In genomic region chr13:112713517-112714253, GRCh38 we compare ENCODE assay signal across 20 cellular contexts. TPM values are rescaled to one million over a fixed set of nuclear protein-coding genes. Genes with fewer than 3 reads are reported as not detected.
DNase-seq lines count a peak whose midpoint lies in the region; ATAC-seq, FAIRE-seq and TF ChIP-seq lines count a peak whose summit lies in the region.
"Had no signal": no experiment of that assay in that cellular context is flagged by ENCODE, and none has a peak within 500 bp of the region (broad histone marks: within the 10 kb centered on the region; RNA-seq: fewer than 3 reads in every experiment).

No MANE protein-coding gene starts in this region.

- peaks cover 21% of the 10 kb centered on the region for H3K79me2 ChIP-seq in endothelial cell of umbilical vein (ENCODE audit: control insufficient read depth, insufficient read depth, low read length)

- H3K27me3 Mint-ChIP-seq in memory B cell, result no peaks in the 10 kb centered on the region
- H3K27me3 Mint-ChIP-seq: activated naive CD8-positive, alpha-beta T cell treated with anti-CD3 and anti-CD28 coated beads, Interleukin-2, amount 10 ng/mL, durations not matched to agents 7 days and 5 days; B cell; naive thymus-derived CD8-positive, alpha-beta T cell had no signal

- H3K9me3 ChIP-seq in SK-N-MC (ENCODE audit: low read depth, low read length) (no peaks in the 10 kb centered on the region), endothelial cell of umbilical vein (replicated peaks; ENCODE audit: control insufficient read depth, insufficient read depth, low read length) (no peaks in the 10 kb centered on the region), thyroid gland (no peaks in the 10 kb centered on the region), gastrocnemius medialis (no peaks in the 10 kb centered on the region)
- H3K9me3 ChIP-seq: breast epithelium, left lung had no signal

- DNase-seq in SK-N-MC (ENCODE audit: low read depth, low spot score), result no peak
- DNase-seq in endothelial cell of umbilical vein (ENCODE audit: low read depth, low spot score), result no peak
- DNase-seq in memory B cell (ENCODE audit: low spot score in 2 of 2), result no peak
- no peak for DNase-seq in thyroid gland
- DNase-seq in gastrocnemius medialis, result no peak
- no peak for DNase-seq in activated naive CD4-positive, alpha-beta T cell treated with anti-CD3 and anti-CD28 coated beads, Interleukin-2, amount 50 U/mL, for 16 hours
- DNase-seq: activated CD4-positive, alpha-beta T cell treated with anti-CD3 and anti-CD28 coated beads, Interleukin-2, amount 50 U/mL, for 4 hours; activated naive CD8-positive, alpha-beta T cell treated with anti-CD3 and anti-CD28 coated beads, Interleukin-2, amount 10 ng/mL, durations not matched to agents 7 days and 5 days; activated T-cell treated with anti-CD3 and anti-CD28 coated beads, Interleukin-2, amount 50 U/mL, for 1 hour; naive thymus-derived CD8-positive, alpha-beta T cell; NCI-H1694; NCI-H446 treated with DMSO at 0.1 percent for 48 hours had no signal

- peak overlapping the region; percentile 90 for H3K27ac Mint-ChIP-seq in memory B cell
- H3K27ac Mint-ChIP-seq: activated naive CD8-positive, alpha-beta T cell treated with anti-CD3 and anti-CD28 coated beads, Interleukin-2, amount 10 ng/mL, durations not matched to agents 7 days and 5 days; B cell had no signal

- peaks cover 8% of the 10 kb centered on the region for H3K36me3 Mint-ChIP-seq in memory B cell
- H3K36me3 Mint-ChIP-seq: activated naive CD8-positive, alpha-beta T cell treated with anti-CD3 and anti-CD28 coated beads, Interleukin-2, amount 10 ng/mL, durations not matched to agents 7 days and 5 days had no signal

- no peak overlapping the region for H2AFZ ChIP-seq in endothelial cell of umbilical vein (ENCODE audit: low read depth, low read length)
- H2AFZ ChIP-seq: GM23248 had no signal

- CTCF ChIA-PET in endothelial cell of umbilical vein (lab: Charles Lee), result interaction anchor here (1.1 kb wide), 1 partner anchor 19 kb away, joined by 4 read pairs; no protein-coding TSS in a partner anchor

- ATAC-seq in memory B cell (ENCODE audit: low read depth) (no peak), gastrocnemius medialis (no peak), HG02642 (IDR thresholded peaks at IDR 0.05; ENCODE audit: poor library complexity, unreplicated experiment) (no peak)
- ATAC-seq: left lung; naive thymus-derived CD8-positive, alpha-beta T cell had no signal

- intact Hi-C loops in endothelial cell of umbilical vein (cut with micrococcal nuclease), result loop anchor here (5.0 kb wide), 1 partner anchor 69 kb away; no protein-coding TSS in a partner anchor
- intact Hi-C loops in thyroid gland (cut with DNase I), result loop anchor here (5.0 kb wide), 1 partner anchor 79 kb away; no protein-coding TSS in a partner anchor
- intact Hi-C loops in gastrocnemius medialis (cut with DNase I; ENCODE audit: low total_unique reads), result loop anchor here (2.0 kb wide), 1 partner anchor 27 kb away; no protein-coding TSS in a partner anchor

- H3K4me1 ChIP-seq in endothelial cell of umbilical vein (ENCODE audit: control insufficient read depth, extremely low read depth, insufficient read depth, low read length) (peaks cover 27% of the 10 kb centered on the region), thyroid gland (peaks cover 25 to 59% of the 10 kb centered on the region in 2 donors), gastrocnemius medialis (peaks cover 17 to 19% of the 10 kb centered on the region in 2 donors)
- H3K4me1 ChIP-seq: breast epithelium had no signal

- no peaks in the 10 kb centered on the region for H4K20me1 ChIP-seq in endothelial cell of umbilical vein (replicated peaks; ENCODE audit: control insufficient read depth, extremely low read depth, insufficient read depth, low read length)

- 82 to 88% methylated on average over 16 of the region's 16 CpGs for WGBS in thyroid gland, 2 donors

- H3K36me3 ChIP-seq in SK-N-MC (ENCODE audit: insufficient read depth, low read length) (no peaks in the 10 kb centered on the region), endothelial cell of umbilical vein (ENCODE audit: control insufficient read depth in 2 of 2, extremely low read depth in 1 of 2, insufficient read depth in 2 of 2, low read length in 2 of 2) (no peaks in the 10 kb centered on the region), thyroid gland (no peaks in the 10 kb centered on the region), gastrocnemius medialis (no peaks in the 10 kb centered on the region)
- H3K36me3 ChIP-seq: breast epithelium had no signal

- no peak overlapping the region for H3K4me2 ChIP-seq in endothelial cell of umbilical vein (ENCODE audit: insufficient read depth, low read length)

- H3K4me3 Mint-ChIP-seq in memory B cell, result no peak overlapping the region
- H3K4me3 Mint-ChIP-seq: activated naive CD8-positive, alpha-beta T cell treated with anti-CD3 and anti-CD28 coated beads, Interleukin-2, amount 10 ng/mL, durations not matched to agents 7 days and 5 days; B cell; naive thymus-derived CD8-positive, alpha-beta T cell had no signal

- H3K9me3 Mint-ChIP-seq in memory B cell, result no peaks in the 10 kb centered on the region
- H3K9me3 Mint-ChIP-seq: activated naive CD8-positive, alpha-beta T cell treated with anti-CD3 and anti-CD28 coated beads, Interleukin-2, amount 10 ng/mL, durations not matched to agents 7 days and 5 days had no signal

- dilution Hi-C loops in endothelial cell of umbilical vein (cut with MboI; ENCODE audit: extremely low pct_ligation_motif_present, low sequenced_read_pairs), result no loop called here

- no peak overlapping the region for H3K9ac ChIP-seq in SK-N-MC (ENCODE audit: insufficient read length)
- H3K9ac ChIP-seq in endothelial cell of umbilical vein (replicated peaks; ENCODE audit: extremely low read depth, insufficient read depth, low read length), result no peak overlapping the region
- H3K9ac ChIP-seq: GM23248 had no signal

- peak; percentile 24 for FAIRE-seq in endothelial cell of umbilical vein (lab: Jason Lieb, UNC)
- FAIRE-seq: G401.6, GM12892, TTC549 had no signal

- TF ChIP-seq POLR2A in endothelial cell of umbilical vein (IDR thresholded peaks at IDR 0.05; ENCODE audit: low read depth, low read length) (no peak), thyroid gland (IDR thresholded peaks at IDR 0.05) (no peak), gastrocnemius medialis (IDR thresholded peaks at IDR 0.05) (no peak)

- H3K27me3 ChIP-seq in endothelial cell of umbilical vein (ENCODE audit: control insufficient read depth in 2 of 2, insufficient read depth in 2 of 2, low read length in 2 of 2) (no peaks in the 10 kb centered on the region), thyroid gland (no peaks in the 10 kb centered on the region), gastrocnemius medialis (no peaks in the 10 kb centered on the region)
- H3K27me3 ChIP-seq: breast epithelium, left lung had no signal

- H3K9me1 ChIP-seq in endothelial cell of umbilical vein (replicated peaks; ENCODE audit: control insufficient read depth, extremely low read depth, insufficient read depth, low read length), result no peaks in the 10 kb centered on the region

- no peak for TF ChIP-seq CTCF in endothelial cell of umbilical vein (IDR thresholded peaks at IDR 0.05; ENCODE audit: extremely low read depth in 1 of 2, insufficient read depth in 1 of 2, low read depth in 1 of 2, low read length in 2 of 2)
- TF ChIP-seq CTCF in thyroid gland (IDR thresholded peaks at IDR 0.05), result no peak
- no peak for TF ChIP-seq CTCF in gastrocnemius medialis (IDR thresholded peaks at IDR 0.05 in 4 of 5, conservative IDR thresholded peaks at IDR 0.05 in 1 of 5)

- POLR2A ChIA-PET in endothelial cell of umbilical vein (lab: Charles Lee), result no interaction called here

- H3K4me3 ChIP-seq in SK-N-MC (no peak overlapping the region), endothelial cell of umbilical vein (replicated peaks in 1 of 3; ENCODE audit: insufficient read depth in 1 of 3, low read depth in 1 of 3, low read length in 3 of 3) (no peak overlapping the region), thyroid gland (replicated peaks in 1 of 3) (no peak overlapping the region), gastrocnemius medialis (no peak overlapping the region)
- H3K4me3 ChIP-seq: breast epithelium, GM23248, left lung had no signal

- H3K27ac ChIP-seq in SK-N-MC (peak overlapping the region; percentile 44; the same call in 1 of the 2 replicates), endothelial cell of umbilical vein (ENCODE audit: insufficient read depth, low read depth, low read length) (no peak overlapping the region), thyroid gland (peak overlapping the region in 2 of 3 donors; percentile 22 to 87), gastrocnemius medialis (peak overlapping the region in 2 of 4 donors; percentile 80 to 83)
- H3K27ac ChIP-seq: GM23248 had no signal

- BruUV-seq in endothelial cell of umbilical vein (replicated peaks; lab: Mats Ljungman, UMichigan), result no TSS peak

- peaks cover 12% of the 10 kb centered on the region for H3K4me1 Mint-ChIP-seq in memory B cell
- H3K4me1 Mint-ChIP-seq: activated naive CD8-positive, alpha-beta T cell treated with anti-CD3 and anti-CD28 coated beads, Interleukin-2, amount 10 ng/mL, durations not matched to agents 7 days and 5 days had no signal

- in situ Hi-C loops in gastrocnemius medialis (cut with MboI; ENCODE audit: low sequenced_read_pairs in 4 of 4), result no loop called here

TF ChIP-seq in endothelial cell of umbilical vein, 7 proteins besides CTCF, POLR2A, EP300 and RAD21:
- TF ChIP-seq EZH2 (IDR thresholded peaks at IDR 0.05; ENCODE audit: borderline replicate concordance, low read depth, low read length, severe bottlenecking) (no peak), MYC (IDR thresholded peaks at IDR 0.05; ENCODE audit: low read depth, low read length) (no peak), JUN (IDR thresholded peaks at IDR 0.05; ENCODE audit: borderline replicate concordance, insufficient read depth, insufficient read length, low read depth) (no peak), MAX (IDR thresholded peaks at IDR 0.05; ENCODE audit: insufficient read depth, insufficient read length) (no peak), FOS (IDR thresholded peaks at IDR 0.05; ENCODE audit: borderline replicate concordance, insufficient read depth, low read length) (no peak), GATA2 (IDR thresholded peaks at IDR 0.05; ENCODE audit: insufficient read depth, insufficient read length, low read depth, low read length) (no peak)

RNA-seq across cellular contexts. Expression of gene ATP11A, which starts 23.8 kb away (rescaled TPM):
- 71.7 and 88.1 TPM in 2 replicates for total RNA-seq in endothelial cell of umbilical vein
- 15.7 and 16.5 TPM in 2 replicates for polyA plus RNA-seq in endothelial cell of umbilical vein
- 10.2 and 11.1 TPM in 2 replicates for polyA plus RNA-seq in endothelial cell of umbilical vein (2011; cell fraction: cytosol; rRNA removed)
- 48.6 and 60.6 TPM in 2 replicates for polyA plus RNA-seq in endothelial cell of umbilical vein (2011; cell fraction: nucleus; rRNA removed)
- 32.3 and 33.7 TPM in 2 replicates for polyA plus RNA-seq in endothelial cell of umbilical vein (2012)
- 40.0 and 52.7 TPM in 2 replicates for polyA minus RNA-seq in endothelial cell of umbilical vein
- 11.5 TPM for polyA minus RNA-seq in endothelial cell of umbilical vein (2011; cell fraction: cytosol; rRNA and poly(A)+ RNA removed)
- 63.1 and 78.2 TPM in 2 replicates for polyA minus RNA-seq in endothelial cell of umbilical vein (2011; cell fraction: nucleus; rRNA and poly(A)+ RNA removed)
- total RNA-seq in thyroid gland, result 10 to 100 TPM; 32.1 to 83.6 (median 46.2) TPM
- total RNA-seq in gastrocnemius medialis, result 10 to 100 TPM; 10.0 to 14.2 (median 12.6) TPM
